In genomic region chr10:111037868-111038267, GRCh38 we compare ENCODE assay signal across 18 cellular contexts. TPM values are rescaled to one million over a fixed set of nuclear protein-coding genes. Genes with fewer than 3 reads are reported as not detected.
A peak's percentile ranks its signal among the peaks of the same experiment; 100 is the strongest.
DNase-seq lines count a peak whose midpoint lies in the region; ATAC-seq and TF ChIP-seq lines count a peak whose summit lies in the region.
"Had no signal": no experiment of that assay in that cellular context is flagged by ENCODE, and none has a peak within 500 bp of the region (broad histone marks: within the 10 kb centered on the region; RNA-seq: fewer than 3 reads in every experiment).

No MANE protein-coding gene starts in this region.

- peaks cover 22 to 25% of the 10 kb centered on the region in 2 donors for H3K9me3 Mint-ChIP-seq in stimulated activated naive B cell treated with anti-CD40 and anti-IgM and Interleukin-4, amounts not matched to agents 10 μg/mL and 1 μg/mL and 100 μg/mL, for 72 hours

- H3K9me3 ChIP-seq in A673 (ENCODE audit: low read depth, low read length, poor library complexity, severe bottlenecking), result peaks cover 16% of the 10 kb centered on the region

- peaks cover 3 to 7% of the 10 kb centered on the region in 2 donors for H3K27me3 Mint-ChIP-seq in stimulated activated naive B cell treated with anti-CD40 and anti-IgM and Interleukin-4, amounts not matched to agents 10 μg/mL and 1 μg/mL and 100 μg/mL, for 72 hours
- H3K27me3 Mint-ChIP-seq: activated B cell treated with CpG ODN at 0.5 μM for 24 hours, IgD-negative memory B cell had no signal

- TF ChIP-seq CTCF in A673 (conservative IDR thresholded peaks at IDR 0.05; ENCODE audit: low read depth, low read length), result peak; percentile 21; the same call in 1 of the 2 replicates
- peak; percentile 23; the same call in 1 of the 2 replicates for TF ChIP-seq CTCF in GM12874 (IDR thresholded peaks at IDR 0.05; ENCODE audit: insufficient read depth, low read depth, low read length)
- no peak for TF ChIP-seq CTCF in RWPE1 (conservative IDR thresholded peaks at IDR 0.05; ENCODE audit: low read depth)
- TF ChIP-seq CTCF in fibroblast of villous mesenchyme (IDR thresholded peaks at IDR 0.05; ENCODE audit: insufficient read depth, low read depth, low read length), result peak; percentile 33

- DNase-seq in A673 (ENCODE audit: low spot score), result peak; percentile 6
- DNase-seq in RWPE1 (ENCODE audit: low spot score), result peak; percentile 8
- no peak for DNase-seq in fibroblast of villous mesenchyme (ENCODE audit: low read depth)
- DNase-seq in posterior vena cava (ENCODE audit: low spot score), result no peak
- no peak for DNase-seq in G401 (ENCODE audit: low spot score)
- DNase-seq in NCI-H748 treated with DMSO at 0.1 percent for 48 hours (lab: John Stamatoyannopoulos, UW), result no peak
- no peak for DNase-seq in stimulated activated naive B cell treated with anti-CD40 and anti-IgM and Interleukin-4, amounts not matched to agents 10 μg/mL and 1 μg/mL and 100 μg/mL, for 72 hours
- DNase-seq: activated B cell treated with CpG ODN at 0.5 μM for 24 hours; amygdala; left colon; NCI-H187; NCI-H82; retina; stimulated activated CD4-positive, alpha-beta T cell treated with anti-CD3 and anti-CD28 coated beads, Interleukin-4, amount 100 ng/mL, for 4 hours; stimulated activated naive CD4-positive, alpha-beta T cell treated with Interleukin-2 at 50 U/mL for 16 hours had no signal

- no TSS peak for BruUV-seq in A673 (replicated peaks; lab: Mats Ljungman, UMichigan)

- no peak for ATAC-seq in stimulated activated naive B cell treated with anti-CD40 and anti-IgM and Interleukin-4, amounts not matched to agents 10 μg/mL and 1 μg/mL and 100 μg/mL, for 72 hours (replicated peaks)
- ATAC-seq: left colon had no signal

- intact Hi-C loops in A673 (cut with micrococcal nuclease; ENCODE audit: unreplicated experiment) (no loop called here), posterior vena cava (cut with DNase I) (no loop called here)

- no peak overlapping the region for H3K27ac Mint-ChIP-seq in stimulated activated naive B cell treated with anti-CD40 and anti-IgM and Interleukin-4, amounts not matched to agents 10 μg/mL and 1 μg/mL and 100 μg/mL, for 72 hours
- H3K27ac Mint-ChIP-seq: activated B cell treated with CpG ODN at 0.5 μM for 24 hours had no signal

- H3K4me1 Mint-ChIP-seq in stimulated activated naive B cell treated with anti-CD40 and anti-IgM and Interleukin-4, amounts not matched to agents 10 μg/mL and 1 μg/mL and 100 μg/mL, for 72 hours, result no peaks in the 10 kb centered on the region
- H3K4me1 Mint-ChIP-seq: activated B cell treated with CpG ODN at 0.5 μM for 24 hours had no signal

- no peak overlapping the region for H3K27ac ChIP-seq in A673 (ENCODE audit: low read depth, low read length, poor library complexity, severe bottlenecking)
- H3K27ac ChIP-seq in RWPE1, result no peak overlapping the region
- H3K27ac ChIP-seq: BLaER1 treated with 17β-estradiol and CSF1 and Interleukin-3, amounts not matched to agents 10 nM and 100 nM had no signal

- peaks cover 18 to 29% of the 10 kb centered on the region in 2 donors for H3K36me3 Mint-ChIP-seq in stimulated activated naive B cell treated with anti-CD40 and anti-IgM and Interleukin-4, amounts not matched to agents 10 μg/mL and 1 μg/mL and 100 μg/mL, for 72 hours

- no peak overlapping the region for H3K4me3 Mint-ChIP-seq in stimulated activated naive B cell treated with anti-CD40 and anti-IgM and Interleukin-4, amounts not matched to agents 10 μg/mL and 1 μg/mL and 100 μg/mL, for 72 hours
- H3K4me3 Mint-ChIP-seq: activated B cell treated with CpG ODN at 0.5 μM for 24 hours, IgD-negative memory B cell had no signal

- no peaks in the 10 kb centered on the region for H3K4me1 ChIP-seq in A673 (ENCODE audit: insufficient read depth, low read length, poor library complexity, severe bottlenecking)

- POLR2A ChIA-PET in A673 (lab: Charles Lee; ENCODE audit: low non-redundant PET), result no interaction called here
- POLR2A ChIA-PET in RWPE1 (lab: Yijun Ruan, JAX; ENCODE audit: low non-redundant PET), result no interaction called here

- no peaks in the 10 kb centered on the region for H3K27me3 ChIP-seq in A673 (replicated peaks; ENCODE audit: insufficient read depth, low read depth, low read length, poor library complexity)
- H3K27me3 ChIP-seq: BLaER1 treated with 17β-estradiol and CSF1 and Interleukin-3, amounts not matched to agents 10 nM and 100 nM had no signal

- no peak overlapping the region for H3K4me3 ChIP-seq in A673 (ENCODE audit: low read depth, low read length, poor library complexity, severe bottlenecking)
- H3K4me3 ChIP-seq in fibroblast of villous mesenchyme (ENCODE audit: low read depth, low read length), result no peak overlapping the region
- H3K4me3 ChIP-seq: BLaER1 treated with 17β-estradiol and CSF1 and Interleukin-3, amounts not matched to agents 10 nM and 100 nM had no signal

- CTCF ChIA-PET in A673 (lab: Charles Lee), result no interaction called here
- CTCF ChIA-PET in RWPE1 (lab: Yijun Ruan, JAX), result interaction anchor here (0.9 to 1.4 kb wide), 2 partner anchors 198 to 411 kb away, joined by 3 to 4 read pairs; no protein-coding TSS in a partner anchor

- in situ Hi-C loops in G401 (cut with HindIII; ENCODE audit: low sequenced_read_pairs), result no loop called here

- H3K36me3 ChIP-seq in A673 (ENCODE audit: insufficient read depth, low read length, poor library complexity, severe bottlenecking), result no peaks in the 10 kb centered on the region

RNA-seq across cellular contexts. Expression of gene ADRA2A, which starts 39.0 kb away (rescaled TPM):
- total RNA-seq in A673 (2021), result not detected in 2 replicates
- 0.32 and 3.0 TPM in 2 replicates for total RNA-seq in fibroblast of villous mesenchyme
- total RNA-seq in posterior vena cava, result 1 to 10 TPM; 6.6 to 7.7 TPM
- not detected in 2 replicates for total RNA-seq in G401 (2014; rRNA removed; shearing (Covaris generic))
- total RNA-seq: activated B cell treated with CpG ODN at 0.5 μM for 24 hours had no signal

Comparison
In these comparisons a context has a peak if more than half of its experiments do, and no peak if none do; other contexts are left out.
1. DNase-seq: peak in A673 (single experiment) and RWPE1 (single experiment); none in fibroblast of villous mesenchyme (single experiment), posterior vena cava (single experiment), G401 (single experiment), NCI-H748 treated with DMSO at 0.1 percent for 48 hours (single experiment) and stimulated activated naive B cell treated with anti-CD40 and anti-IgM and Interleukin-4, amounts not matched to agents 10 μg/mL and 1 μg/mL and 100 μg/mL, for 72 hours (single experiment).